Comparison of ENCODE assay signal across 1 cellular context in genomic region chr6:165794179-165794601, GRCh38.
A peak's percentile ranks its signal among the peaks of the same experiment; 100 is the strongest.
TF ChIP-seq lines count a peak whose summit lies in the region.

No MANE protein-coding gene starts in this region.

TF ChIP-seq in K562, 482 proteins besides CTCF, POLR2A, EP300 and RAD21 (continued from another document):
- TF ChIP-seq, protein P1, sequence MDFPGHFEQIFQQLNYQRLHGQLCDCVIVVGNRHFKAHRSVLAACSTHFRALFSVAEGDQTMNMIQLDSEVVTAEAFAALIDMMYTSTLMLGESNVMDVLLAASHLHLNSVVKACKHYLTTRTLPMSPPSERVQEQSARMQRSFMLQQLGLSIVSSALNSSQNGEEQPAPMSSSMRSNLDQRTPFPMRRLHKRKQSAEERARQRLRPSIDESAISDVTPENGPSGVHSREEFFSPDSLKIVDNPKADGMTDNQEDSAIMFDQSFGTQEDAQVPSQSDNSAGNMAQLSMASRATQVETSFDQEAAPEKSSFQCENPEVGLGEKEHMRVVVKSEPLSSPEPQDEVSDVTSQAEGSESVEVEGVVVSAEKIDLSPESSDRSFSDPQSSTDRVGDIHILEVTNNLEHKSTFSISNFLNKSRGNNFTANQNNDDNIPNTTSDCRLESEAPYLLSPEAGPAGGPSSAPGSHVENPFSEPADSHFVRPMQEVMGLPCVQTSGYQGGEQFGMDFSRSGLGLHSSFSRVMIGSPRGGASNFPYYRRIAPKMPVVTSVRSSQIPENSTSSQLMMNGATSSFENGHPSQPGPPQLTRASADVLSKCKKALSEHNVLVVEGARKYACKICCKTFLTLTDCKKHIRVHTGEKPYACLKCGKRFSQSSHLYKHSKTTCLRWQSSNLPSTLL (IDR thresholded peaks at IDR 0.05): 0 out of 2 replicates have a peak, but pooled peaks have one; percentile 39
- peak; percentile 98 for TF ChIP-seq ZBTB43 (CRISPR knock-in tag; IDR thresholded peaks at IDR 0.05)
